ENCODE assay signal across 12 cellular contexts in genomic region chr2:149768320-149768799, GRCh38.
DNase-seq lines count a peak whose midpoint lies in the region; ATAC-seq and TF ChIP-seq lines count a peak whose summit lies in the region.
"Had no signal": no experiment of that assay in that cellular context is flagged by ENCODE, and none has a peak within 500 bp of the region (broad histone marks: within the 10 kb centered on the region; RNA-seq: fewer than 3 reads in every experiment).

No MANE protein-coding gene starts in this region.

- H3K9ac ChIP-seq in SK-N-SH: peak overlapping the region; percentile 65; the same call in 1 of the 2 replicates

- TF ChIP-seq CTCF in A673 (conservative IDR thresholded peaks at IDR 0.05; ENCODE audit: low read depth, low read length) (no peak), HEK293 (tag by site-specific recombination; IDR thresholded peaks at IDR 0.05) (no peak), SK-N-SH (IDR thresholded peaks at IDR 0.05) (no peak)

- no peak overlapping the region for H3K27ac ChIP-seq in A673 (ENCODE audit: low read depth, low read length, poor library complexity, severe bottlenecking)
- no peak overlapping the region; the same call in 1 of the 2 replicates for H3K27ac ChIP-seq in HEK293 (ENCODE audit: extremely low read depth, low read depth, low read length)
- H3K27ac ChIP-seq in SK-N-SH (ENCODE audit: low read depth in 2 of 2, low read length in 1 of 2): peak overlapping the region; percentile 84 to 88
- H3K27ac ChIP-seq: coronary artery, heart left ventricle had no signal

- ATAC-seq in GM21528 (IDR thresholded peaks at IDR 0.05; ENCODE audit: low FRiP score, unreplicated experiment) (no peak), HG02571 (IDR thresholded peaks at IDR 0.05; ENCODE audit: unreplicated experiment) (no peak), GM18519 (IDR thresholded peaks at IDR 0.05; ENCODE audit: low FRiP score, unreplicated experiment) (no peak)

- H3K4me1 ChIP-seq in A673 (ENCODE audit: insufficient read depth, low read length, poor library complexity, severe bottlenecking): peaks cover 17% of the 10 kb centered on the region
- peaks cover 19% of the 10 kb centered on the region for H3K4me1 ChIP-seq in HEK293 (ENCODE audit: control insufficient read depth, insufficient read depth, low read length)
- peaks cover 0 to 12% of the 10 kb centered on the region in 2 experiments; a peak in 2 of 4 replicates for H3K4me1 ChIP-seq in SK-N-SH (ENCODE audit: control insufficient read depth in 1 of 2, insufficient read depth in 2 of 2, low read depth in 1 of 2, low read length in 1 of 2)

- H3K4me3 ChIP-seq in A673 (ENCODE audit: low read depth, low read length, poor library complexity, severe bottlenecking): no peak overlapping the region
- H3K4me3 ChIP-seq in HEK293 (ENCODE audit: low read depth, low read length): no peak overlapping the region
- no peak overlapping the region for H3K4me3 ChIP-seq in SK-N-SH (ENCODE audit: low read depth in 2 of 2, low read length in 1 of 2)
- H3K4me3 ChIP-seq: coronary artery had no signal

- no peaks in the 10 kb centered on the region for H3K9me2 ChIP-seq in SK-N-SH

- H3F3A ChIP-seq in SK-N-SH (replicated peaks; ENCODE audit: insufficient read depth): peaks cover 7% of the 10 kb centered on the region

- H3K79me2 ChIP-seq in SK-N-SH (ENCODE audit: insufficient read depth): no peaks in the 10 kb centered on the region

- no peak for TF ChIP-seq RAD21 in SK-N-SH (IDR thresholded peaks at IDR 0.05; ENCODE audit: low read length)

- no peaks in the 10 kb centered on the region for H3K36me3 ChIP-seq in A673 (ENCODE audit: insufficient read depth, low read length, poor library complexity, severe bottlenecking)
- H3K36me3 ChIP-seq in HEK293 (ENCODE audit: control insufficient read depth in 2 of 2, insufficient read depth in 1 of 2, low read length in 2 of 2): no peaks in the 10 kb centered on the region
- H3K36me3 ChIP-seq in SK-N-SH (replicated peaks in 1 of 2; ENCODE audit: control insufficient read depth in 1 of 2, insufficient read depth in 2 of 2, low read length in 1 of 2): no peaks in the 10 kb centered on the region
- H3K36me3 ChIP-seq: heart left ventricle had no signal

- H3K9me3 ChIP-seq in A673 (ENCODE audit: low read depth, low read length, poor library complexity, severe bottlenecking) (no peaks in the 10 kb centered on the region), HEK293 (ENCODE audit: control insufficient read depth, insufficient read depth, low read depth, low read length) (no peaks in the 10 kb centered on the region), SK-N-SH (no peaks in the 10 kb centered on the region)
- H3K9me3 ChIP-seq: heart left ventricle had no signal

- DNase-seq in A673 (ENCODE audit: low spot score): peak; percentile 42
- DNase-seq in SK-N-SH: no peak
- peak; percentile 33 for DNase-seq in kidney tubule cell (ENCODE audit: low spot score)
- DNase-seq in AG20443 (ENCODE audit: low spot score): no peak
- DNase-seq: heart left ventricle; OCI-M1; stimulated activated naive CD4-positive, alpha-beta T cell had no signal

- CTCF ChIA-PET in A673 (lab: Charles Lee): interaction anchor here (0.7 kb wide), 1 partner anchor 170 kb away, joined by 3 read pairs; no protein-coding TSS in a partner anchor
- CTCF ChIA-PET in HEK293 (lab: Yijun Ruan, JAX): interaction anchor here (0.7 to 1.5 kb wide), 3 partner anchors 52 to 1471 kb away, joined by 3 to 6 read pairs (median 3); no protein-coding TSS in a partner anchor
- CTCF ChIA-PET in SK-N-SH (lab: Yijun Ruan, JAX): interaction anchor here (1.8 kb wide), 1 partner anchor 11 kb away, joined by 6 read pairs; no protein-coding TSS in a partner anchor

- H2AFZ ChIP-seq in SK-N-SH (ENCODE audit: low read depth): peak overlapping the region; percentile 45; the same call in 1 of the 2 replicates

- no TSS peak for BruUV-seq in A673 (replicated peaks; lab: Mats Ljungman, UMichigan)

- TF ChIP-seq EP300 in SK-N-SH (IDR thresholded peaks at IDR 0.05; ENCODE audit: borderline replicate concordance in 1 of 2, low read depth in 1 of 2, low read length in 1 of 2): no peak

- no peaks in the 10 kb centered on the region for H3K27me3 ChIP-seq in A673 (replicated peaks; ENCODE audit: insufficient read depth, low read depth, low read length, poor library complexity)
- H3K27me3 ChIP-seq in SK-N-SH (ENCODE audit: insufficient read depth): no peaks in the 10 kb centered on the region
- H3K27me3 ChIP-seq: heart left ventricle had no signal

- WGBS in SK-N-SH (ENCODE audit: low lambda C conversion rate): 12% methylated on average over 1 of the region's 1 CpG

- no peaks in the 10 kb centered on the region for H4K20me1 ChIP-seq in SK-N-SH (ENCODE audit: insufficient read depth)

- intact Hi-C loops in A673 (cut with micrococcal nuclease; ENCODE audit: unreplicated experiment): no loop called here

- peak overlapping the region; percentile 67; the same call in 1 of the 2 replicates for H3K4me2 ChIP-seq in SK-N-SH

- POLR2A ChIA-PET in A673 (lab: Charles Lee; ENCODE audit: low non-redundant PET): no interaction called here
- POLR2A ChIA-PET in HEK293 (lab: Yijun Ruan, JAX): interaction anchor here (0.8 to 1.2 kb wide), 2 partner anchors 717 to 718 kb away, joined by 3 to 4 read pairs; no protein-coding TSS in a partner anchor
- POLR2A ChIA-PET in SK-N-SH (lab: Yijun Ruan, JAX): interaction anchor here (0.8 kb wide), 1 partner anchor 631 kb away, joined by 3 read pairs; no protein-coding TSS in a partner anchor

TF ChIP-seq in HEK293, 187 proteins besides CTCF, POLR2A, EP300 and RAD21 (continues in another document):
- TF ChIP-seq ZNF510 (tag by site-specific recombination; IDR thresholded peaks at IDR 0.05; ENCODE audit: insufficient replicate concordance): no peak
- TF ChIP-seq ZBTB1 (tag by site-specific recombination; IDR thresholded peaks at IDR 0.05): no peak
- TF ChIP-seq GFI1B (tag by site-specific recombination; IDR thresholded peaks at IDR 0.05): no peak
- TF ChIP-seq ZEB2 (tag by site-specific recombination; IDR thresholded peaks at IDR 0.05): no peak
- no peak for TF ChIP-seq ZNF692 (tag by site-specific recombination; IDR thresholded peaks at IDR 0.05)
- TF ChIP-seq FEZF1 (tag by site-specific recombination; IDR thresholded peaks at IDR 0.05): peak; percentile 32; the same call in 1 of the 2 replicates
- no peak for TF ChIP-seq ZBTB44 (tag by site-specific recombination; IDR thresholded peaks at IDR 0.05)

TF ChIP-seq in SK-N-SH, 30 proteins besides CTCF, POLR2A, EP300 and RAD21:
- TF ChIP-seq EZH2phosphoT487 (IDR thresholded peaks at IDR 0.05; ENCODE audit: borderline replicate concordance, low read depth) (no peak), JUND (IDR thresholded peaks at IDR 0.05) (peak; percentile 39; the same call in 1 of the 2 replicates), MEF2A (IDR thresholded peaks at IDR 0.05; ENCODE audit: borderline replicate concordance, low read depth) (no peak), FOSL2 (IDR thresholded peaks at IDR 0.05; ENCODE audit: borderline replicate concordance, low read depth) (peak; percentile 39; the same call in 1 of the 2 replicates)

Comparison
In these comparisons a context has a peak if more than half of its experiments do, and no peak if none do; other contexts are left out.
1. DNase-seq: peak in A673 (single experiment) and kidney tubule cell (single experiment); none in SK-N-SH (single experiment) and AG20443 (single experiment).
2. H3K27ac ChIP-seq: peak in SK-N-SH (2 of 2); none in A673 (single experiment) and HEK293 (single experiment).